8 cellular contexts compared by ENCODE assay signal in the genomic region with DNA sequence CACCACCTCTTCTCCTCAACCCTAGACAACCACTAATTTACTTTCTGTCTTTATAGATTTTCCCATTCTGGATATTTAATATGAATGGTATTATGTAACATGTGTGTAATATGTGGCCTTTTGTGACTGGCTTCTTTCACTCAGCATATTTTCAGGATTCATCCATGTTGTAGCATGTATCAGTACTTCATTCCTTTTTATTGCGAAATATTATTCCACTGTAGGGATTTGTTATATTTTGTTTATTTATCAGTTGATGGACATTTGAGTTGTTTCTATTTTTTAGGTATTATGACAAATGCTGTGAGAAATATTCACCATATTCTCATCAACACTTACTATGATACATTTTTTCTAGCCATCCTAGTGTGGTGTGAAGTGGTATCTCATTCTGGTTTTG.
"Had no signal": no experiment of that assay in that cellular context is flagged by ENCODE, and none has a peak within 500 bp of the region (broad histone marks: within the 10 kb centered on the region; RNA-seq: fewer than 3 reads in every experiment).

No MANE protein-coding gene starts in this region.

- ATAC-seq: GM12878 had no signal

- H3K4me3 ChIP-seq: GM12878 had no signal

- FAIRE-seq: G401.6, GM12878, GM12891, GM12892, GM18507, GM19239 had no signal

- DNase-seq: GDM1, GF-D8 had no signal
